8 cellular contexts compared by ENCODE assay signal in genomic region chr3:29281265-29282228, GRCh38. TPM values are rescaled to one million over a fixed set of nuclear protein-coding genes. Genes with fewer than 3 reads are reported as not detected.
A peak's percentile ranks its signal among the peaks of the same experiment; 100 is the strongest.
DNase-seq lines count a peak whose midpoint lies in the region; ATAC-seq and TF ChIP-seq lines count a peak whose summit lies in the region.

No MANE protein-coding gene starts in this region.

- peak overlapping the region; percentile 45 for H3K27ac Mint-ChIP-seq in activated naive CD4-positive, alpha-beta T cell treated with anti-CD3 and anti-CD28 coated beads, Interleukin-2, amount 10 ng/mL, durations not matched to agents 7 days and 5 days

- no peaks in the 10 kb centered on the region for H3K36me3 Mint-ChIP-seq in activated naive CD4-positive, alpha-beta T cell treated with anti-CD3 and anti-CD28 coated beads, Interleukin-2, amount 10 ng/mL, durations not matched to agents 7 days and 5 days

- peaks cover 29% of the 10 kb centered on the region for H3K4me1 Mint-ChIP-seq in activated naive CD4-positive, alpha-beta T cell treated with anti-CD3 and anti-CD28 coated beads, Interleukin-2, amount 10 ng/mL, durations not matched to agents 7 days and 5 days

- no peaks in the 10 kb centered on the region for H3K79me2 ChIP-seq in SU-DHL-6 (ENCODE audit: insufficient read depth, low read length)

- peak; percentile 50 for ATAC-seq in HG02970 (IDR thresholded peaks at IDR 0.05; ENCODE audit: low FRiP score, unreplicated experiment)
- ATAC-seq in omental fat pad (ENCODE audit: low FRiP score), result peak; percentile 30

- peak overlapping the region; percentile 73 for H3K4me2 ChIP-seq in SU-DHL-6 (ENCODE audit: low read depth, low read length, poor library complexity, severe bottlenecking)

- H3K36me3 ChIP-seq in SU-DHL-6 (ENCODE audit: low read length), result no peaks in the 10 kb centered on the region

- H3K9me3 ChIP-seq in SU-DHL-6 (ENCODE audit: insufficient read depth, low read length), result no peaks in the 10 kb centered on the region

- no peak for TF ChIP-seq POLR2A in erythroblast (IDR thresholded peaks at IDR 0.05; ENCODE audit: low read length)

- H3K27me3 Mint-ChIP-seq in activated naive CD4-positive, alpha-beta T cell treated with anti-CD3 and anti-CD28 coated beads, Interleukin-2, amount 10 ng/mL, durations not matched to agents 7 days and 5 days, result peaks cover 13% of the 10 kb centered on the region

- H3K27ac ChIP-seq in SU-DHL-6 (ENCODE audit: low read depth, low read length), result no peak overlapping the region

- H4K20me1 ChIP-seq in SU-DHL-6 (ENCODE audit: low read depth, low read length), result no peaks in the 10 kb centered on the region

- H3F3A ChIP-seq in SU-DHL-6 (ENCODE audit: insufficient read depth), result no peaks in the 10 kb centered on the region

- H3K4me3 ChIP-seq in SU-DHL-6 (ENCODE audit: insufficient read depth, low read length, poor library complexity, severe bottlenecking), result peak overlapping the region; percentile 55

- TF ChIP-seq CTCF in SU-DHL-6 (IDR thresholded peaks at IDR 0.05; ENCODE audit: insufficient read depth, low read length, poor library complexity, severe bottlenecking) (no peak), omental fat pad (IDR thresholded peaks at IDR 0.05) (no peak)

- H2AFZ ChIP-seq in SU-DHL-6 (ENCODE audit: low read depth, low read length, severe bottlenecking), result peak overlapping the region; percentile 28

- H3K27me3 ChIP-seq in SU-DHL-6 (ENCODE audit: low read length), result no peaks in the 10 kb centered on the region

- no peak for DNase-seq in activated naive CD4-positive, alpha-beta T cell treated with anti-CD3 and anti-CD28 coated beads, Interleukin-2, amount 10 ng/mL, durations not matched to agents 7 days and 5 days
- DNase-seq in activated naive CD4-positive, alpha-beta T cell treated with anti-CD3 and anti-CD28 coated beads, Interleukin-2, amount 50 U/mL, for 16 hours, result no peak
- DNase-seq in fibroblast of peridontal ligament (ENCODE audit: extremely low read depth) (peak; percentile 66), omental fat pad (ENCODE audit: low spot score) (no peak), erythroblast (lab: John Stamatoyannopoulos, UW) (no peak), 8988T (no peak)

- H3K4me3 Mint-ChIP-seq in activated naive CD4-positive, alpha-beta T cell treated with anti-CD3 and anti-CD28 coated beads, Interleukin-2, amount 10 ng/mL, durations not matched to agents 7 days and 5 days, result peak overlapping the region; percentile 67

- H3K9me3 Mint-ChIP-seq in activated naive CD4-positive, alpha-beta T cell treated with anti-CD3 and anti-CD28 coated beads, Interleukin-2, amount 10 ng/mL, durations not matched to agents 7 days and 5 days, result no peaks in the 10 kb centered on the region

- H3K9ac ChIP-seq in SU-DHL-6 (ENCODE audit: low read length), result peak overlapping the region; percentile 48

- CTCF ChIA-PET in activated naive CD4-positive, alpha-beta T cell treated with anti-CD3 and anti-CD28 coated beads, Interleukin-2, amount 10 ng/mL, durations not matched to agents 7 days and 5 days (lab: Charles Lee), result interaction anchor here (0.6 kb wide), 1 partner anchor 438 kb away, joined by 3 read pairs; no protein-coding TSS in a partner anchor

- no peaks in the 10 kb centered on the region for H3K9me2 ChIP-seq in SU-DHL-6 (replicated peaks; ENCODE audit: insufficient read depth, low read length)

RNA-seq across cellular contexts. Expression of gene RBMS3, which starts 0.7 kb away (rescaled TPM):
- 100 to 1,000 TPM in 2 of 4 donors, 10 to 100 TPM in 2; 61.5 to 185 (median 120) TPM for total RNA-seq in omental fat pad
